Comparison of ENCODE assay signal across 6 cellular contexts in the genomic region with DNA sequence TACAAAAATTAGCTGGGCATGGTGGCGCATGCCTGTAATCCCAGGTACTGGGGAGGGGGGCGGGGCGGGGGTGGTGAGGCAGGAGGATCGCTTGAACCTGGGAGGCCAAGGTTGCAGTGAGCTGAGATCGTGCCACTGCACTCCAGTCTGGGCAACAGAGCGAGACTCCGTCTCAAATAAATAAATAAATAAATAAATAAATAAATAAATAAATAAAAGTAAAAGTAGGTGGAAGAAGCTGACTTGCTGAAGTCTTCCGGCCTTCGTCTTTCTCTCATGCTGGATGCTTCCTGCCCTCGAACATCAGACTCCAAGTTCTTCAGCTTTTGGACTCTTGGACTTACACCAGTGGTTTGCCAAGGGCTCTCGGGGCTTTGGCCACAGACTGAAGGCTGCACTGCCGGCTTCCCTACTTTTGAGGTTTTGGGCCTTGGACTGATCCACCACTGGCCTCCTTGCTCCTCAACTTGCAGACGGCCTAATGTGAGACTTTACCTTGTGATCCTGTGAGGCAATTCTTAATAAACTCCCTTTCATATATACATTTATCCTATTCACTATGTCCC. TPM values are rescaled to one million over a fixed set of nuclear protein-coding genes. Genes with fewer than 3 reads are reported as not detected.
DNase-seq lines count a peak whose midpoint lies in the region; ATAC-seq and TF ChIP-seq lines count a peak whose summit lies in the region.
"Not testable (repeated sequence)": the region's sequence is repeated elsewhere in the genome, so short reads cannot be mapped to it uniquely, and the experiment has no call there.

No MANE protein-coding gene starts in this region.

- CTCF ChIA-PET in SK-N-SH (lab: Yijun Ruan, JAX): interaction anchor here (0.6 to 5.2 kb wide), 14 partner anchors 9 to 1318 kb away, joined by 3 to 49 read pairs (median 4); partner anchors contain the start of genes ANKRD52, PA2G4, RNF41 and SMARCC2

- not testable (repeated sequence) for TF ChIP-seq EP300 in SK-N-SH (IDR thresholded peaks at IDR 0.05; ENCODE audit: borderline replicate concordance in 1 of 2, low read depth in 1 of 2, low read length in 1 of 2)

- POLR2A ChIA-PET in SK-N-SH (lab: Yijun Ruan, JAX): interaction anchor here (0.6 to 1.8 kb wide), 10 partner anchors 8 to 198 kb away, joined by 3 to 12 read pairs (median 4); partner anchors contain the start of genes ANKRD52, CNPY2, CS and RNF41

- H3K27ac ChIP-seq in SK-N-SH (ENCODE audit: low read depth in 2 of 2, low read length in 1 of 2) (peak overlapping the region; percentile 88 to 92), body of pancreas (peak overlapping the region; percentile 92 to 100 (median 98)), heart right ventricle (peak overlapping the region; percentile 90 to 99 (median 96)), thoracic aorta (peak overlapping the region; percentile 95 to 98)

- TF ChIP-seq POLR2A in body of pancreas (IDR thresholded peaks at IDR 0.05): not testable (repeated sequence)

- not testable (repeated sequence) for H3K4me1 ChIP-seq in SK-N-SH (ENCODE audit: control insufficient read depth in 1 of 2, insufficient read depth in 2 of 2, low read depth in 1 of 2, low read length in 1 of 2)
- H3K4me1 ChIP-seq in body of pancreas (peaks cover 15% of the 10 kb centered on the region), heart right ventricle (peaks cover 12 to 45% (median 22%) of the 10 kb centered on the region in 9 donors), thoracic aorta (ENCODE audit: control insufficient read depth in 1 of 2, low read depth in 2 of 2) (peaks cover 10 to 18% of the 10 kb centered on the region in 2 donors)

- H3K9me3 Mint-ChIP-seq in natural killer cell treated with Interleukin-12 subunit alpha and Interleukin-12 subunit beta and Interleukin-15 and Interleukin-18, amount 100 ng/mL, for 72 hours: not testable (repeated sequence)

- peak overlapping the region; percentile 80 to 91 for H3K27ac Mint-ChIP-seq in natural killer cell treated with Interleukin-12 subunit alpha and Interleukin-12 subunit beta and Interleukin-15 and Interleukin-18, amount 100 ng/mL, for 72 hours

- TF ChIP-seq CTCF in GM12864 (IDR thresholded peaks at IDR 0.05; ENCODE audit: low read depth, low read length, missing control alignments); SK-N-SH (IDR thresholded peaks at IDR 0.05); body of pancreas (IDR thresholded peaks at IDR 0.05); heart right ventricle (IDR thresholded peaks at IDR 0.05); thoracic aorta (IDR thresholded peaks at IDR 0.05): not testable (repeated sequence)

- H3K9ac ChIP-seq in SK-N-SH: peak overlapping the region; percentile 85

- not testable (repeated sequence) for H4K20me1 ChIP-seq in SK-N-SH (ENCODE audit: insufficient read depth)

- 81% methylated on average over 13 of the region's 13 CpGs for WGBS in SK-N-SH (ENCODE audit: low lambda C conversion rate)
- WGBS in body of pancreas, 2 donors: 56 to 58% methylated on average over 13 of the region's 13 CpGs
- WGBS in heart right ventricle, 2 donors: 70 to 74% methylated on average over 13 of the region's 13 CpGs

- H3K4me3 Mint-ChIP-seq in natural killer cell treated with Interleukin-12 subunit alpha and Interleukin-12 subunit beta and Interleukin-15 and Interleukin-18, amount 100 ng/mL, for 72 hours: peak overlapping the region; percentile 95

- H3K4me3 ChIP-seq in GM12864 (ENCODE audit: low read depth, low read length) (peak overlapping the region; percentile 66), SK-N-SH (ENCODE audit: low read depth in 2 of 2, low read length in 1 of 2) (peak overlapping the region; percentile 69 to 74), body of pancreas (peak overlapping the region; percentile 30 to 36), heart right ventricle (peak overlapping the region; percentile 57 to 90 (median 78)), thoracic aorta (peak overlapping the region; percentile 98)

- TF ChIP-seq RAD21 in SK-N-SH (IDR thresholded peaks at IDR 0.05; ENCODE audit: low read length): not testable (repeated sequence)

- H3K36me3 Mint-ChIP-seq in natural killer cell treated with Interleukin-12 subunit alpha and Interleukin-12 subunit beta and Interleukin-15 and Interleukin-18, amount 100 ng/mL, for 72 hours: not testable (repeated sequence)

- H3K27me3 Mint-ChIP-seq in natural killer cell treated with Interleukin-12 subunit alpha and Interleukin-12 subunit beta and Interleukin-15 and Interleukin-18, amount 100 ng/mL, for 72 hours: not testable (repeated sequence)

- H3K79me2 ChIP-seq in SK-N-SH (ENCODE audit: insufficient read depth): not testable (repeated sequence)

- H3K4me1 Mint-ChIP-seq in natural killer cell treated with Interleukin-12 subunit alpha and Interleukin-12 subunit beta and Interleukin-15 and Interleukin-18, amount 100 ng/mL, for 72 hours (ENCODE audit: low read depth in 2 of 2): peaks cover 18 to 19% of the 10 kb centered on the region in 2 donors

- H3K9me3 ChIP-seq in SK-N-SH, body of pancreas, heart right ventricle, thoracic aorta: not testable (repeated sequence)

- not testable (repeated sequence) for H3K27me3 ChIP-seq in SK-N-SH (ENCODE audit: insufficient read depth); body of pancreas; heart right ventricle; thoracic aorta (replicated peaks; ENCODE audit: insufficient read depth)

- ATAC-seq in body of pancreas; heart right ventricle; natural killer cell treated with Interleukin-12 subunit alpha and Interleukin-12 subunit beta and Interleukin-15 and Interleukin-18, amount 100 ng/mL, for 72 hours; thoracic aorta (ENCODE audit: insufficient number of reproducible peaks, low FRiP score, low read depth): not testable (repeated sequence)

- intact Hi-C loops in body of pancreas (cut with DNase I): not testable (repeated sequence)
- intact Hi-C loops in heart right ventricle (cut with DNase I): loop anchor here in 3 of 10 donors (2.0 to 10.0 kb wide), 3 partner anchors 27 to 199 kb away; partner anchors contain the start of genes CS (in 2 of the 3) and SPRYD4 (in 1 of the 3)

- not testable (repeated sequence) for DNase-seq in GM12864 (ENCODE audit: low read depth); SK-N-SH; body of pancreas; heart right ventricle; natural killer cell treated with Interleukin-12 subunit alpha and Interleukin-12 subunit beta and Interleukin-15 and Interleukin-18, amount 100 ng/mL, for 72 hours (ENCODE audit: low spot score); thoracic aorta (ENCODE audit: low spot score)

- H3K36me3 ChIP-seq in SK-N-SH (replicated peaks in 1 of 2; ENCODE audit: control insufficient read depth in 1 of 2, insufficient read depth in 2 of 2, low read length in 1 of 2): peaks cover 16 to 21% of the 10 kb centered on the region in 2 experiments
- H3K36me3 ChIP-seq in body of pancreas (replicated peaks in 1 of 2; ENCODE audit: insufficient read depth in 1 of 2, low read depth in 2 of 2); thoracic aorta: not testable (repeated sequence)
- H3K36me3 ChIP-seq in heart right ventricle: peaks cover 0 to 28% (median 15%) of the 10 kb centered on the region in 9 donors

- H2AFZ ChIP-seq in SK-N-SH (ENCODE audit: low read depth): peak overlapping the region; percentile 96

- peaks cover 44% of the 10 kb centered on the region for H3F3A ChIP-seq in SK-N-SH (replicated peaks; ENCODE audit: insufficient read depth)

- H3K9me2 ChIP-seq in SK-N-SH: not testable (repeated sequence)

- peak overlapping the region; percentile 86 for H3K4me2 ChIP-seq in SK-N-SH

RNA-seq across cellular contexts. Expression of gene COQ10A, which starts 0.6 kb away (rescaled TPM):
- polyA plus RNA-seq in SK-N-SH (2012; rRNA removed): 42.2 and 56.2 TPM in 2 replicates
- polyA plus RNA-seq in SK-N-SH (2012; cell fraction: cytosol; rRNA removed): 27.5 and 30.4 TPM in 2 replicates
- 121 and 165 TPM in 2 replicates for polyA plus RNA-seq in SK-N-SH (2012; cell fraction: nucleus; rRNA removed)
- total RNA-seq in body of pancreas: 10 to 100 TPM; 28.0 to 34.9 TPM
- 100 to 1,000 TPM in 9 of 10 donors, 10 to 100 TPM in 1; 55.5 to 258 (median 147) TPM for total RNA-seq in heart right ventricle
- polyA plus RNA-seq in heart right ventricle: 100 to 1,000 TPM; 101 to 245 TPM
- 10 to 100 TPM; 15.4 to 26.1 TPM for total RNA-seq in natural killer cell treated with Interleukin-12 subunit alpha and Interleukin-12 subunit beta and Interleukin-15 and Interleukin-18, amount 100 ng/mL, for 72 hours
- 10 to 100 TPM; 14.6 to 26.3 TPM for total RNA-seq in thoracic aorta

RNA-seq across cellular contexts. Expression of gene ANKRD52, which starts 8.0 kb away (rescaled TPM):
- polyA plus RNA-seq in SK-N-SH (2012; rRNA removed): 22.5 and 23.4 TPM in 2 replicates
- polyA plus RNA-seq in SK-N-SH (2012; cell fraction: cytosol; rRNA removed): 9.9 and 14.0 TPM in 2 replicates
- 82.4 and 85.1 TPM in 2 replicates for polyA plus RNA-seq in SK-N-SH (2012; cell fraction: nucleus; rRNA removed)
- 10 to 100 TPM; 15.2 to 21.0 TPM for total RNA-seq in body of pancreas
- total RNA-seq in heart right ventricle: 10 to 100 TPM; 22.2 to 30.9 (median 26.5) TPM
- 10 to 100 TPM; 10.2 to 10.8 TPM for polyA plus RNA-seq in heart right ventricle
- total RNA-seq in natural killer cell treated with Interleukin-12 subunit alpha and Interleukin-12 subunit beta and Interleukin-15 and Interleukin-18, amount 100 ng/mL, for 72 hours: 10 to 100 TPM; 59.3 to 99.3 TPM
- 10 to 100 TPM; 30.9 to 36.3 TPM for total RNA-seq in thoracic aorta

RNA-seq across cellular contexts. Expression of gene CS, which starts 34.0 kb away (rescaled TPM):
- polyA plus RNA-seq in SK-N-SH (2012; rRNA removed) (121 and 149 TPM in 2 replicates), heart right ventricle (100 to 1,000 TPM; 154 to 192 TPM)
- polyA plus RNA-seq in SK-N-SH (2012; cell fraction: cytosol; rRNA removed): 100 and 110 TPM in 2 replicates
- polyA plus RNA-seq in SK-N-SH (2012; cell fraction: nucleus; rRNA removed): 127 and 172 TPM in 2 replicates
- total RNA-seq in body of pancreas (10 to 100 TPM; 66.2 to 88.0 TPM), heart right ventricle (100 to 1,000 TPM; 601 to 991 (median 877) TPM), thoracic aorta (100 to 1,000 TPM; 120 to 143 TPM)
- 100 to 1,000 TPM; 206 to 278 TPM for total RNA-seq in natural killer cell treated with Interleukin-12 subunit alpha and Interleukin-12 subunit beta and Interleukin-15 and Interleukin-18, amount 100 ng/mL, for 72 hours

RNA-seq across cellular contexts. Expression of gene SLC39A5, which starts 36.3 kb away (rescaled TPM):
- polyA plus RNA-seq in SK-N-SH (2012; rRNA removed) (0.12 TPM in 1 of 2 replicates, not detected in the other), heart right ventricle (under 1 TPM; 0.20 to 0.59 TPM)
- polyA plus RNA-seq in SK-N-SH (2012; cell fraction: cytosol; rRNA removed): not detected in 2 replicates
- 0.59 and 0.77 TPM in 2 replicates for polyA plus RNA-seq in SK-N-SH (2012; cell fraction: nucleus; rRNA removed)
- total RNA-seq in body of pancreas (100 to 1,000 TPM; 306 to 333 TPM), heart right ventricle (not detected), thoracic aorta (not detected)
- total RNA-seq in natural killer cell treated with Interleukin-12 subunit alpha and Interleukin-12 subunit beta and Interleukin-15 and Interleukin-18, amount 100 ng/mL, for 72 hours: 1 to 10 TPM in 1 of 2 donors, under 1 TPM in 1; 0.50 to 1.4 TPM

RNA-seq across cellular contexts. Expression of gene NABP2, which starts 42.0 kb away (rescaled TPM):
- polyA plus RNA-seq in SK-N-SH (2012; rRNA removed): 49.3 and 52.3 TPM in 2 replicates
- 52.7 and 53.6 TPM in 2 replicates for polyA plus RNA-seq in SK-N-SH (2012; cell fraction: cytosol; rRNA removed)
- polyA plus RNA-seq in SK-N-SH (2012; cell fraction: nucleus; rRNA removed): 12.7 and 13.1 TPM in 2 replicates
- total RNA-seq in body of pancreas: 10 to 100 TPM; 11.9 to 16.3 TPM
- total RNA-seq in heart right ventricle: 10 to 100 TPM; 16.2 to 25.3 (median 20.4) TPM
- polyA plus RNA-seq in heart right ventricle: 10 to 100 TPM; 13.5 to 27.7 TPM
- 10 to 100 TPM; 66.3 to 81.6 TPM for total RNA-seq in natural killer cell treated with Interleukin-12 subunit alpha and Interleukin-12 subunit beta and Interleukin-15 and Interleukin-18, amount 100 ng/mL, for 72 hours
- 10 to 100 TPM in 1 of 2 donors, 1 to 10 TPM in 1; 8.7 to 17.2 TPM for total RNA-seq in thoracic aorta

Comparison
In these comparisons a context has a peak if more than half of its experiments do, and no peak if none do; other contexts are left out.
1. H3K4me3 ChIP-seq: peak in every context shown above with its lines; median percentile 98 in thoracic aorta; 78 in heart right ventricle; 72 in SK-N-SH; 66 in GM12864; 33 in body of pancreas.